ENCODE assay signal across 15 cellular contexts in the genomic region with DNA sequence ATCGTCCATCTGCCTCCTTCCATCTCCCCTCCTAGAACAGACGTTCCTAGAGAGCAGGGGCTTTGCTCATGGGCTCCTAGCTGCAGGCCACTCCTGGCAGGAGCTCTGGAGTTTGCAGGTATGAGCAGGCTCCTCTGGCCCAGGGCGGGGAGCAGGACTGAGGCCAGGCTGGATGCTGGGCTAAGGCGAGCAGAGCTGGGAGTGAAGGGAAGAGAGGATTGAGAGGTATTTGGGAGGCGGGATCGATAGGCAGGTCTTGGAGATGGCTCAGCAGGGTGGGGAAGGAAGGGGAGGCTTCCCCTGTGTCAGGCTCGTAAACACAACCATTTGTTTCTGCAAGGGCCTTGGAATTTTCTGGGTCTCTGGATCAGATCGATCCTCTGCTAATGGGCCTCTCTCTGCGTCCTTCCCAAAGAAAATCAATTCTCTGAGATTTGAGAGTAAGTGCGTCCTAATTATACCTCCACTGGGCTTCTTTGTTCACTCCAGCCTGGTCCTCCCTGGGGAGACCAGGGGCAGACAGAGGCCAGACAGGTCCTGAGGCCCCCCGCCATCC.
"Had no signal": no experiment of that assay in that cellular context is flagged by ENCODE, and none has a peak within 500 bp of the region (broad histone marks: within the 10 kb centered on the region; RNA-seq: fewer than 3 reads in every experiment).

No MANE protein-coding gene starts in this region.

- H3K27ac ChIP-seq: body of pancreas, colonic mucosa, esophagus muscularis mucosa, neutrophil, parathyroid adenoma had no signal

- H3K9me3 Mint-ChIP-seq: activated CD4-positive, alpha-beta memory T cell treated with anti-CD3 and anti-CD28 coated beads, Interleukin-2, amount 10 ng/mL, durations not matched to agents 7 days and 5 days; activated naive CD4-positive, alpha-beta T cell treated with anti-CD3 and anti-CD28 coated beads, Interleukin-2, amount 50 U/mL, for 72 hours; activated T-cell treated with anti-CD3 and anti-CD28 coated beads, Interleukin-2, amount 50 U/mL, for 4 hours; T-helper 1 cell treated with Interleukin-12 subunit alpha and Interleukin-12 subunit beta and Interleukin-4 antibody, amounts not matched to agents 30 μg/mL and 1 μg/mL, for 36 hours had no signal

- DNase-seq: activated CD4-positive, alpha-beta memory T cell treated with anti-CD3 and anti-CD28 coated beads, Interleukin-2, amount 10 ng/mL, durations not matched to agents 7 days and 5 days; activated CD4-positive, alpha-beta T cell treated with anti-CD3 and anti-CD28 coated beads for 4 hours; activated effector memory CD4-positive, alpha-beta T cell treated with anti-CD3 and anti-CD28 coated beads, Interleukin-2, amount 50 U/mL, for 16 hours; activated T-cell treated with anti-CD3 and anti-CD28 coated beads, Interleukin-2, amount 50 U/mL, for 4 hours; body of pancreas; caudate nucleus; colonic mucosa; hypothalamus had no signal

- H3K4me3 Mint-ChIP-seq: activated CD4-positive, alpha-beta memory T cell treated with anti-CD3 and anti-CD28 coated beads, Interleukin-2, amount 10 ng/mL, durations not matched to agents 7 days and 5 days; activated T-cell treated with anti-CD3 and anti-CD28 coated beads, Interleukin-2, amount 50 U/mL, for 4 hours; stimulated activated effector memory CD8-positive, alpha-beta T cell treated with anti-CD3 and anti-CD28 coated beads, Interleukin-12 subunit alpha, Interleukin-12 subunit beta, amount 100 ng/mL, for 72 hours; T-helper 1 cell treated with Interleukin-12 subunit alpha and Interleukin-12 subunit beta and Interleukin-4 antibody, amounts not matched to agents 30 μg/mL and 1 μg/mL, for 36 hours had no signal

- H3K36me3 ChIP-seq: colonic mucosa, neutrophil had no signal

- H3K9me3 ChIP-seq: body of pancreas, colonic mucosa, neutrophil had no signal

- H3K27ac Mint-ChIP-seq: activated CD4-positive, alpha-beta memory T cell treated with anti-CD3 and anti-CD28 coated beads, Interleukin-2, amount 10 ng/mL, durations not matched to agents 7 days and 5 days; activated naive CD4-positive, alpha-beta T cell treated with anti-CD3 and anti-CD28 coated beads, Interleukin-2, amount 50 U/mL, for 72 hours; stimulated activated effector memory CD8-positive, alpha-beta T cell treated with anti-CD3 and anti-CD28 coated beads, Interleukin-12 subunit alpha, Interleukin-12 subunit beta, amount 100 ng/mL, for 72 hours; T-helper 1 cell treated with Interleukin-12 subunit alpha and Interleukin-12 subunit beta and Interleukin-4 antibody, amounts not matched to agents 30 μg/mL and 1 μg/mL, for 36 hours had no signal

- H3K27me3 ChIP-seq: body of pancreas, colonic mucosa, esophagus muscularis mucosa had no signal

- ATAC-seq: activated naive CD4-positive, alpha-beta T cell treated with anti-CD3 and anti-CD28 coated beads, Interleukin-2, amount 50 U/mL, for 72 hours; activated T-cell treated with anti-CD3 and anti-CD28 coated beads, Interleukin-2, amount 50 U/mL, for 4 hours; body of pancreas; left lobe of liver; stimulated activated effector memory CD8-positive, alpha-beta T cell treated with anti-CD3 and anti-CD28 coated beads, Interleukin-12 subunit alpha, Interleukin-12 subunit beta, amount 100 ng/mL, for 72 hours had no signal

- H3K36me3 Mint-ChIP-seq: activated naive CD4-positive, alpha-beta T cell treated with anti-CD3 and anti-CD28 coated beads, Interleukin-2, amount 50 U/mL, for 72 hours; stimulated activated effector memory CD8-positive, alpha-beta T cell treated with anti-CD3 and anti-CD28 coated beads, Interleukin-12 subunit alpha, Interleukin-12 subunit beta, amount 100 ng/mL, for 72 hours had no signal

- H3K4me3 ChIP-seq: body of pancreas, colonic mucosa, esophagus muscularis mucosa had no signal
